35 cellular contexts compared by ENCODE assay signal in genomic region chr13:26433776-26434175, GRCh38.
"Had no signal": no experiment of that assay in that cellular context is flagged by ENCODE, and none has a peak within 500 bp of the region (broad histone marks: within the 10 kb centered on the region; RNA-seq: fewer than 3 reads in every experiment).

No MANE protein-coding gene starts in this region.

- DNase-seq: activated B cell treated with CpG ODN at 0.5 μM for 24 hours; activated CD4-positive, alpha-beta memory T cell treated with anti-CD3 and anti-CD28 coated beads for 36 hours; activated CD4-positive, alpha-beta T cell treated with anti-CD3 and anti-CD28 coated beads for 4 hours; activated CD4-positive, alpha-beta T cell treated with anti-CD3 and anti-CD28 coated beads, Interleukin-2, amount 10 ng/mL, durations not matched to agents 24 days and 14 days; activated CD4-positive, alpha-beta T cell treated with anti-CD3 and anti-CD28 coated beads, Interleukin-2, amount 50 U/mL, for 1 hour; activated CD4-positive, alpha-beta T cell treated with anti-CD3 and anti-CD28 coated beads, Interleukin-2, amount 50 U/mL, for 4 hours; activated CD4-positive, CD25-positive, alpha-beta regulatory T cell treated with anti-CD3 and anti-CD28 coated beads, Interleukin-2, amount 50 U/mL, for 72 hours; activated CD8-positive, alpha-beta memory T cell treated with anti-CD3 and anti-CD28 coated beads, Interleukin-2, amount 50 U/mL, for 4 hours; activated CD8-positive, alpha-beta T cell treated with anti-CD3 and anti-CD28 coated beads for 36 hours; activated effector memory CD4-positive, alpha-beta T cell treated with anti-CD3 and anti-CD28 coated beads, Interleukin-2, amount 50 U/mL, for 16 hours; activated gamma-delta T cell treated with Interleukin-2 at 50 U/mL for 16 hours; activated naive CD4-positive, alpha-beta T cell; activated naive CD4-positive, alpha-beta T cell treated with anti-CD3 and anti-CD28 coated beads for 36 hours; activated naive CD4-positive, alpha-beta T cell treated with anti-CD3 and anti-CD28 coated beads, Interleukin-2, amount 50 U/mL, for 16 hours; activated naive CD8-positive, alpha-beta T cell treated with anti-CD3 and anti-CD28 coated beads for 36 hours; activated T-cell treated with anti-CD3 and anti-CD28 coated beads for 4 hours; activated T-cell treated with anti-CD3 and anti-CD28 coated beads, Interleukin-2, amount 50 U/mL, for 1 hour; activated T-cell treated with anti-CD3 and anti-CD28 coated beads, Interleukin-2, amount 50 U/mL, for 4 hours; activated T-cell treated with anti-CD3 and anti-CD28 coated beads, Interleukin-2, amount 50 U/mL, for 72 hours; adrenal gland; amniotic stem cell; aorta; body of pancreas; brain microvascular endothelial cell; central memory CD4-positive, alpha-beta T cell; T-helper 1 cell; T-helper 2 cell; T-helper 9 cell had no signal

- H3K27me3 ChIP-seq: adrenal gland, body of pancreas, brain microvascular endothelial cell, breast epithelium had no signal

- ATAC-seq: activated CD8-positive, alpha-beta T cell treated with anti-CD3 and anti-CD28 coated beads for 36 hours; activated naive CD4-positive, alpha-beta T cell treated with anti-CD3 and anti-CD28 coated beads, Interleukin-2, amount 50 U/mL, for 72 hours; activated T-cell treated with anti-CD3 and anti-CD28 coated beads, Interleukin-2, amount 50 U/mL, for 4 hours; activated T-cell treated with anti-CD3 and anti-CD28 coated beads, Interleukin-2, amount 50 U/mL, for 72 hours; activated T-helper 17 cell treated with anti-CD3 and anti-CD28 coated beads, Interleukin-2, amount 50 U/mL, for 72 hours; body of pancreas had no signal

- H3K4me3 Mint-ChIP-seq: activated B cell treated with CpG ODN at 0.5 μM for 24 hours; activated CD4-positive, alpha-beta memory T cell treated with anti-CD3 and anti-CD28 coated beads for 36 hours; activated CD4-positive, alpha-beta T cell treated with anti-CD3 and anti-CD28 coated beads, Interleukin-2, amount 10 ng/mL, durations not matched to agents 24 days and 14 days; activated CD8-positive, alpha-beta T cell treated with anti-CD3 and anti-CD28 coated beads for 36 hours; activated naive CD4-positive, alpha-beta T cell treated with anti-CD3 and anti-CD28 coated beads for 36 hours; activated naive CD8-positive, alpha-beta T cell treated with anti-CD3 and anti-CD28 coated beads for 36 hours; activated T-cell treated with anti-CD3 and anti-CD28 coated beads, Interleukin-2, amount 50 U/mL, for 4 hours; activated T-cell treated with anti-CD3 and anti-CD28 coated beads, Interleukin-2, amount 50 U/mL, for 72 hours; activated T-helper 1 cell treated with anti-CD3 and anti-CD28 coated beads, Interleukin-12 subunit alpha, Interleukin-12 subunit beta, Interleukin-2, Interleukin-4 antibody, amounts not matched to agents 30 ng/mL and 10 ng/mL and 1 ng/mL, durations not matched to agents 14 hours and 24 hours and 36 hours; activated T-helper 17 cell treated with anti-CD3 and anti-CD28 coated beads, Interleukin-2, amount 50 U/mL, for 72 hours; T-helper 1 cell treated with Interleukin-12 subunit alpha and Interleukin-12 subunit beta and Interleukin-4 antibody, amounts not matched to agents 30 μg/mL and 1 μg/mL, for 36 hours; T-helper 2 cell treated with Interferon-gamma antibody and Interleukin-4, amounts not matched to agents 5 μg/mL and 100 μg/mL, for 36 hours had no signal

- H3K36me3 ChIP-seq: adrenal gland, brain microvascular endothelial cell, breast epithelium had no signal

- H3K4me1 Mint-ChIP-seq: activated B cell treated with CpG ODN at 0.5 μM for 24 hours; activated CD4-positive, alpha-beta T cell treated with anti-CD3 and anti-CD28 coated beads, Interleukin-2, amount 10 ng/mL, durations not matched to agents 24 days and 14 days; activated naive CD8-positive, alpha-beta T cell treated with anti-CD3 and anti-CD28 coated beads for 36 hours; activated T-helper 17 cell treated with anti-CD3 and anti-CD28 coated beads, Interleukin-2, amount 50 U/mL, for 72 hours had no signal

- H3K27ac Mint-ChIP-seq: activated B cell treated with CpG ODN at 0.5 μM for 24 hours; activated CD4-positive, alpha-beta memory T cell treated with anti-CD3 and anti-CD28 coated beads for 36 hours; activated CD4-positive, alpha-beta T cell treated with anti-CD3 and anti-CD28 coated beads, Interleukin-2, amount 10 ng/mL, durations not matched to agents 24 days and 14 days; activated CD8-positive, alpha-beta T cell treated with anti-CD3 and anti-CD28 coated beads for 36 hours; activated naive CD4-positive, alpha-beta T cell treated with anti-CD3 and anti-CD28 coated beads for 36 hours; activated naive CD4-positive, alpha-beta T cell treated with anti-CD3 and anti-CD28 coated beads, Interleukin-2, amount 50 U/mL, for 72 hours; activated naive CD8-positive, alpha-beta T cell treated with anti-CD3 and anti-CD28 coated beads for 36 hours; activated T-cell treated with anti-CD3 and anti-CD28 coated beads, Interleukin-2, amount 50 U/mL, for 72 hours; activated T-helper 1 cell treated with anti-CD3 and anti-CD28 coated beads, Interleukin-12 subunit alpha, Interleukin-12 subunit beta, Interleukin-2, Interleukin-4 antibody, amounts not matched to agents 30 ng/mL and 10 ng/mL and 1 ng/mL, durations not matched to agents 14 hours and 24 hours and 36 hours; activated T-helper 17 cell treated with anti-CD3 and anti-CD28 coated beads, Interleukin-2, amount 50 U/mL, for 72 hours; T-helper 1 cell treated with Interleukin-12 subunit alpha and Interleukin-12 subunit beta and Interleukin-4 antibody, amounts not matched to agents 30 μg/mL and 1 μg/mL, for 36 hours; T-helper 2 cell treated with Interferon-gamma antibody and Interleukin-4, amounts not matched to agents 5 μg/mL and 100 μg/mL, for 36 hours had no signal

- H3K4me3 ChIP-seq: adrenal gland, body of pancreas, breast epithelium had no signal

- H3K27ac ChIP-seq: adrenal gland, body of pancreas, brain microvascular endothelial cell, breast epithelium, VCaP had no signal

- H3K4me1 ChIP-seq: adrenal gland, body of pancreas, breast epithelium had no signal
